In genomic region chr1:63807063-63807462, GRCh38 we compare ENCODE assay signal across 16 cellular contexts. TPM values are rescaled to one million over a fixed set of nuclear protein-coding genes. Genes with fewer than 3 reads are reported as not detected.
"Had no signal": no experiment of that assay in that cellular context is flagged by ENCODE, and none has a peak within 500 bp of the region (broad histone marks: within the 10 kb centered on the region; RNA-seq: fewer than 3 reads in every experiment).

No MANE protein-coding gene starts in this region.

- H3K27ac ChIP-seq: breast epithelium, heart right ventricle, pancreas, thoracic aorta had no signal

- H3K27me3 Mint-ChIP-seq: activated CD8-positive, alpha-beta memory T cell treated with anti-CD3 and anti-CD28 coated beads, Interleukin-2, amount 10 ng/mL, durations not matched to agents 7 days and 5 days; stimulated activated naive CD8-positive, alpha-beta T cell treated with anti-CD3 and anti-CD28 coated beads, Interleukin-15, Interleukin-2, amounts not matched to agents 100 ng/mL and 50 ng/mL, for 24 hours had no signal

- DNase-seq: activated CD8-positive, alpha-beta memory T cell treated with anti-CD3 and anti-CD28 coated beads, Interleukin-2, amount 10 ng/mL, durations not matched to agents 7 days and 5 days; activated gamma-delta T cell treated with Interleukin-2 at 50 U/mL for 16 hours; activated naive CD8-positive, alpha-beta T cell treated with anti-CD3 and anti-CD28 coated beads, Interleukin-2, amount 10 ng/mL, durations not matched to agents 7 days and 5 days; activated T-cell treated with anti-CD3 and anti-CD28 coated beads, Interleukin-2, amount 50 U/mL, for 24 hours; anterior cingulate cortex; effector memory CD4-positive, alpha-beta T cell; heart right ventricle; islet precursor cell; pancreas; stimulated activated CD4-positive, alpha-beta T cell treated with anti-CD3 and anti-CD28 coated beads, Interleukin-4, amount 100 ng/mL, for 1 hour; stimulated activated CD8-positive, alpha-beta memory T cell treated with anti-CD3 and anti-CD28 coated beads, Interleukin-4, amount 100 ng/mL, for 48 hours; T-helper 2 cell had no signal

- H3K4me3 Mint-ChIP-seq: activated CD8-positive, alpha-beta memory T cell treated with anti-CD3 and anti-CD28 coated beads, Interleukin-2, amount 10 ng/mL, durations not matched to agents 7 days and 5 days; activated naive CD8-positive, alpha-beta T cell treated with anti-CD3 and anti-CD28 coated beads, Interleukin-2, amount 10 ng/mL, durations not matched to agents 7 days and 5 days; activated T-cell treated with anti-CD3 and anti-CD28 coated beads, Interleukin-2, amount 50 U/mL, for 24 hours; neural crest cell; stimulated activated naive CD8-positive, alpha-beta T cell treated with anti-CD3 and anti-CD28 coated beads, Interleukin-15, Interleukin-2, amounts not matched to agents 100 ng/mL and 50 ng/mL, for 24 hours had no signal

- H3K4me1 Mint-ChIP-seq: activated CD8-positive, alpha-beta memory T cell treated with anti-CD3 and anti-CD28 coated beads, Interleukin-2, amount 10 ng/mL, durations not matched to agents 7 days and 5 days; activated naive CD8-positive, alpha-beta T cell treated with anti-CD3 and anti-CD28 coated beads, Interleukin-2, amount 10 ng/mL, durations not matched to agents 7 days and 5 days had no signal

- H3K9me3 Mint-ChIP-seq: activated naive CD8-positive, alpha-beta T cell treated with anti-CD3 and anti-CD28 coated beads, Interleukin-2, amount 10 ng/mL, durations not matched to agents 7 days and 5 days; activated T-cell treated with anti-CD3 and anti-CD28 coated beads, Interleukin-2, amount 50 U/mL, for 24 hours; neural crest cell; stimulated activated naive CD8-positive, alpha-beta T cell treated with anti-CD3 and anti-CD28 coated beads, Interleukin-15, Interleukin-2, amounts not matched to agents 100 ng/mL and 50 ng/mL, for 24 hours had no signal

- H3K36me3 Mint-ChIP-seq: activated CD8-positive, alpha-beta memory T cell treated with anti-CD3 and anti-CD28 coated beads, Interleukin-2, amount 10 ng/mL, durations not matched to agents 7 days and 5 days; activated naive CD8-positive, alpha-beta T cell treated with anti-CD3 and anti-CD28 coated beads, Interleukin-2, amount 10 ng/mL, durations not matched to agents 7 days and 5 days had no signal

- H3K27ac Mint-ChIP-seq: activated CD8-positive, alpha-beta memory T cell treated with anti-CD3 and anti-CD28 coated beads, Interleukin-2, amount 10 ng/mL, durations not matched to agents 7 days and 5 days; activated naive CD8-positive, alpha-beta T cell treated with anti-CD3 and anti-CD28 coated beads, Interleukin-2, amount 10 ng/mL, durations not matched to agents 7 days and 5 days; activated T-cell treated with anti-CD3 and anti-CD28 coated beads, Interleukin-2, amount 50 U/mL, for 24 hours; stimulated activated naive CD8-positive, alpha-beta T cell treated with anti-CD3 and anti-CD28 coated beads, Interleukin-15, Interleukin-2, amounts not matched to agents 100 ng/mL and 50 ng/mL, for 24 hours had no signal

RNA-seq across cellular contexts. Expression of gene ROR1, which starts 33.2 kb away (rescaled TPM):
- total RNA-seq: activated CD8-positive, alpha-beta memory T cell treated with anti-CD3 and anti-CD28 coated beads, Interleukin-2, amount 10 ng/mL, durations not matched to agents 7 days and 5 days; activated naive CD8-positive, alpha-beta T cell treated with anti-CD3 and anti-CD28 coated beads, Interleukin-2, amount 10 ng/mL, durations not matched to agents 7 days and 5 days had no signal
